Comparison of ENCODE assay signal across 10 cellular contexts in the genomic region with DNA sequence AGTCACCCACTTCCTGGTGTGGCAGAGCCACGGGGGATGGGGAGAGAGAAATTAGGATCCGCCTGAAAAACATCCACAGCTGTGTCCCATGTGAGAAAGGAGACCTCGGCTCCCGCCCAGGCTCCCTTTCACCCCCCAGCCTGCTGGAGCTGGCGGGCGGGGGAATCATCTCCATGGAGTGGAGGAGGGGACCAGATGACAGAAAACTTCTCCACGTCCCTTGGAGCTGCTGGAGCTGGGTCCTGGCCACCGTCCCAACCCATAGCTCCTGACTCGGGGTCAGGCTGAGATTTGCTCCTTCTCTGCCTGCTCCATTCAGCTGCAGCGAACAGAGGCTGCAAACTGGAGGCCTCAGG.
DNase-seq lines count a peak whose midpoint lies in the region; ATAC-seq, FAIRE-seq and TF ChIP-seq lines count a peak whose summit lies in the region.
"Had no signal": no experiment of that assay in that cellular context is flagged by ENCODE, and none has a peak within 500 bp of the region (broad histone marks: within the 10 kb centered on the region; RNA-seq: fewer than 3 reads in every experiment).

No MANE protein-coding gene starts in this region.

- TF ChIP-seq POLR2A in A549 (IDR thresholded peaks at IDR 0.05; ENCODE audit: low read length), result no peak

- no peak for TF ChIP-seq EP300 in A549 (IDR thresholded peaks at IDR 0.05)

- H3K27ac ChIP-seq in A549 (peak overlapping the region; percentile 93 to 98), SK-N-MC (0 out of 2 replicates have a peak overlapping the region, but pooled peaks have one; percentile 1)

- peak overlapping the region; percentile 66 for H3K27ac Mint-ChIP-seq in nephron progenitor cell
- H3K27ac Mint-ChIP-seq: activated B cell treated with CpG ODN at 0.5 μM for 24 hours had no signal

- H3K4me1 ChIP-seq in A549, result peaks cover 75% of the 10 kb centered on the region

- peaks cover 13% of the 10 kb centered on the region for H3K27me3 Mint-ChIP-seq in nephron progenitor cell (ENCODE audit: low read depth, poor library complexity)

- no peak for TF ChIP-seq RAD21 in A549 (conservative IDR thresholded peaks at IDR 0.05 in 1 of 2, IDR thresholded peaks at IDR 0.05 in 1 of 2)

- peak overlapping the region; percentile 36 for H3K9ac ChIP-seq in SK-N-MC (ENCODE audit: insufficient read length)

- H3K36me3 ChIP-seq in SK-N-MC (ENCODE audit: insufficient read depth, low read length), result no peaks in the 10 kb centered on the region

- H3K36me3 Mint-ChIP-seq in nephron progenitor cell (ENCODE audit: low read depth), result no peaks in the 10 kb centered on the region

- no peak overlapping the region for H3K4me3 ChIP-seq in A549
- H3K4me3 ChIP-seq in SK-N-MC, result no peak overlapping the region
- no peak overlapping the region for H3K4me3 ChIP-seq in foreskin fibroblast (ENCODE audit: low read depth in 1 of 2, low read length in 2 of 2)

- POLR2A ChIA-PET in A549 (lab: Yijun Ruan, JAX), result interaction anchor here (0.9 to 1.4 kb wide), 2 partner anchors 17 to 22 kb away, joined by 3 read pairs; no protein-coding TSS in a partner anchor

- H3K4me1 Mint-ChIP-seq in nephron progenitor cell, result peaks cover 56% of the 10 kb centered on the region
- H3K4me1 Mint-ChIP-seq: activated B cell treated with CpG ODN at 0.5 μM for 24 hours had no signal

- no peaks in the 10 kb centered on the region for H3K9me3 Mint-ChIP-seq in nephron progenitor cell
- H3K9me3 Mint-ChIP-seq: activated B cell treated with CpG ODN at 0.5 μM for 24 hours had no signal

- no peak for FAIRE-seq in A549 (lab: Jason Lieb, UNC)
- FAIRE-seq: urothelium cell line had no signal

- CTCF ChIA-PET in A549 (lab: Yijun Ruan, JAX), result interaction anchor here (0.7 to 2.5 kb wide), 8 partner anchors 9 to 158 kb away, joined by 3 to 8 read pairs (median 4); a partner anchor contains a TSS

- DNase-seq in A549 (ENCODE audit: low read depth in 1 of 2, low spot score in 1 of 2) (no peak), SK-N-MC (ENCODE audit: low read depth, low spot score) (no peak), foreskin fibroblast (peak; percentile 93 to 98), nephron progenitor cell (no peak), middle frontal gyrus (ENCODE audit: extremely low spot score, low spot score) (no peak), DMS114 treated with DMSO at 0.1 percent for 48 hours (lab: John Stamatoyannopoulos, UW; ENCODE audit: unreplicated experiment) (no peak), DMS153 treated with DMSO at 0.1 percent for 48 hours (lab: John Stamatoyannopoulos, UW; ENCODE audit: unreplicated experiment) (no peak), SW 1271 (lab: John Stamatoyannopoulos, UW) (no peak)
- DNase-seq: activated B cell treated with CpG ODN at 0.5 μM for 24 hours had no signal

- no peak overlapping the region for H3K4me3 Mint-ChIP-seq in nephron progenitor cell
- H3K4me3 Mint-ChIP-seq: activated B cell treated with CpG ODN at 0.5 μM for 24 hours had no signal

- H3K4me2 ChIP-seq in A549, result peak overlapping the region; percentile 9; the same call in 2 of the 3 replicates

- TF ChIP-seq CTCF in A549 (IDR thresholded peaks at IDR 0.05), result no peak
- no peak for TF ChIP-seq CTCF in foreskin fibroblast (IDR thresholded peaks at IDR 0.05; ENCODE audit: low read depth, low read length)
- no peak for TF ChIP-seq CTCF in nephron progenitor cell (IDR thresholded peaks at IDR 0.05)

- WGBS in A549 (ENCODE audit: missing lambda C conversion rate), result 63% methylated on average over 10 of the region's 10 CpGs

- no peaks in the 10 kb centered on the region for H3K9me3 ChIP-seq in A549
- H3K9me3 ChIP-seq in SK-N-MC (ENCODE audit: low read depth, low read length), result no peaks in the 10 kb centered on the region

- no peak for ATAC-seq in A549

TF ChIP-seq in A549, 52 proteins besides CTCF, POLR2A, EP300 and RAD21:
- TF ChIP-seq, protein P1, sequence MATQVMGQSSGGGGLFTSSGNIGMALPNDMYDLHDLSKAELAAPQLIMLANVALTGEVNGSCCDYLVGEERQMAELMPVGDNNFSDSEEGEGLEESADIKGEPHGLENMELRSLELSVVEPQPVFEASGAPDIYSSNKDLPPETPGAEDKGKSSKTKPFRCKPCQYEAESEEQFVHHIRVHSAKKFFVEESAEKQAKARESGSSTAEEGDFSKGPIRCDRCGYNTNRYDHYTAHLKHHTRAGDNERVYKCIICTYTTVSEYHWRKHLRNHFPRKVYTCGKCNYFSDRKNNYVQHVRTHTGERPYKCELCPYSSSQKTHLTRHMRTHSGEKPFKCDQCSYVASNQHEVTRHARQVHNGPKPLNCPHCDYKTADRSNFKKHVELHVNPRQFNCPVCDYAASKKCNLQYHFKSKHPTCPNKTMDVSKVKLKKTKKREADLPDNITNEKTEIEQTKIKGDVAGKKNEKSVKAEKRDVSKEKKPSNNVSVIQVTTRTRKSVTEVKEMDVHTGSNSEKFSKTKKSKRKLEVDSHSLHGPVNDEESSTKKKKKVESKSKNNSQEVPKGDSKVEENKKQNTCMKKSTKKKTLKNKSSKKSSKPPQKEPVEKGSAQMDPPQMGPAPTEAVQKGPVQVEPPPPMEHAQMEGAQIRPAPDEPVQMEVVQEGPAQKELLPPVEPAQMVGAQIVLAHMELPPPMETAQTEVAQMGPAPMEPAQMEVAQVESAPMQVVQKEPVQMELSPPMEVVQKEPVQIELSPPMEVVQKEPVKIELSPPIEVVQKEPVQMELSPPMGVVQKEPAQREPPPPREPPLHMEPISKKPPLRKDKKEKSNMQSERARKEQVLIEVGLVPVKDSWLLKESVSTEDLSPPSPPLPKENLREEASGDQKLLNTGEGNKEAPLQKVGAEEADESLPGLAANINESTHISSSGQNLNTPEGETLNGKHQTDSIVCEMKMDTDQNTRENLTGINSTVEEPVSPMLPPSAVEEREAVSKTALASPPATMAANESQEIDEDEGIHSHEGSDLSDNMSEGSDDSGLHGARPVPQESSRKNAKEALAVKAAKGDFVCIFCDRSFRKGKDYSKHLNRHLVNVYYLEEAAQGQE (IDR thresholded peaks at IDR 0.05), result no peak
- TF ChIP-seq JUN (IDR thresholded peaks at IDR 0.05), result 0 out of 5 replicates have a peak, but pooled peaks of 1 of the 2 experiments have one; percentile 35

Comparison
In these comparisons a context has a peak if more than half of its experiments do, and no peak if none do; other contexts are left out.
1. DNase-seq: peak in foreskin fibroblast (2 of 2); none in A549 (0 of 2), SK-N-MC (single experiment), nephron progenitor cell (single experiment), middle frontal gyrus (single experiment), DMS114 treated with DMSO at 0.1 percent for 48 hours (single experiment), DMS153 treated with DMSO at 0.1 percent for 48 hours (single experiment) and SW 1271 (0 of 2).